Comparison of ENCODE assay signal across 7 cellular contexts in genomic region chr14:77800814-77801213, GRCh38. TPM values are rescaled to one million over a fixed set of nuclear protein-coding genes. Genes with fewer than 3 reads are reported as not detected.
DNase-seq lines count a peak whose midpoint lies in the region; ATAC-seq, FAIRE-seq and TF ChIP-seq lines count a peak whose summit lies in the region.

No MANE protein-coding gene starts in this region.

- H3K9me3 ChIP-seq in HUES64 (ENCODE audit: insufficient read depth, low read depth, low read length) (no peaks in the 10 kb centered on the region), iPS-20b (ENCODE audit: insufficient read depth, low read depth, low read length) (no peaks in the 10 kb centered on the region), stomach (no peaks in the 10 kb centered on the region)

- peak overlapping the region; percentile 84 for H3K27ac Mint-ChIP-seq in activated T-helper 17 cell treated with anti-CD3 and anti-CD28 coated beads, Interleukin-2, amount 50 U/mL, for 72 hours

- H3K4me1 ChIP-seq in HUES64 (ENCODE audit: insufficient read depth, low read length) (peaks cover 5% of the 10 kb centered on the region), iPS-20b (ENCODE audit: insufficient read depth, low read length) (peaks cover 9% of the 10 kb centered on the region), stomach (peaks cover 6 to 17% (median 11%) of the 10 kb centered on the region in 4 donors)

- H3K9ac ChIP-seq in HUES64 (ENCODE audit: low read depth, low read length) (peak overlapping the region; percentile 80; the same call in 1 of the 2 replicates), iPS-20b (ENCODE audit: low read depth, low read length) (peak overlapping the region; percentile 83; the same call in 1 of the 2 replicates)

- H3K9me3 Mint-ChIP-seq in activated T-helper 17 cell treated with anti-CD3 and anti-CD28 coated beads, Interleukin-2, amount 50 U/mL, for 72 hours: no peaks in the 10 kb centered on the region

- H3K4me3 Mint-ChIP-seq in activated T-helper 17 cell treated with anti-CD3 and anti-CD28 coated beads, Interleukin-2, amount 50 U/mL, for 72 hours: peak overlapping the region; percentile 90

- no peak overlapping the region for H3K27ac ChIP-seq in HUES64 (ENCODE audit: low read depth, low read length)
- peak overlapping the region; percentile 59 for H3K27ac ChIP-seq in iPS-20b (ENCODE audit: low read length)
- peak overlapping the region in 4 of 5 donors; percentile 90 to 94 (median 93) for H3K27ac ChIP-seq in stomach

- no peaks in the 10 kb centered on the region for H3K36me3 ChIP-seq in HUES64 (ENCODE audit: insufficient read depth, low read length)
- no peaks in the 10 kb centered on the region for H3K36me3 ChIP-seq in iPS-20b (ENCODE audit: insufficient read depth, low read depth, low read length)
- no peaks in the 10 kb centered on the region for H3K36me3 ChIP-seq in stomach

- TF ChIP-seq POLR2A in stomach (IDR thresholded peaks at IDR 0.05): no peak

- FAIRE-seq in HTR-8/SVneo (lab: Jason Lieb, UNC): no peak

- no CpG with 5 or more reads among the region's 1 CpG for WGBS in HUES64
- 65 to 80% (median 78%) methylated on average over 1 of the region's 1 CpG for WGBS in stomach, 5 donors

- H3K4me3 ChIP-seq in HUES64 (ENCODE audit: low read length) (peak overlapping the region; percentile 77), iPS-20b (ENCODE audit: low read length) (peak overlapping the region; percentile 88), stomach (peak overlapping the region; percentile 69 to 94 (median 86))

- H3K4me1 Mint-ChIP-seq in activated T-helper 17 cell treated with anti-CD3 and anti-CD28 coated beads, Interleukin-2, amount 50 U/mL, for 72 hours: no peaks in the 10 kb centered on the region

- H3K27me3 ChIP-seq in HUES64 (ENCODE audit: insufficient read depth, low read length) (no peaks in the 10 kb centered on the region), iPS-20b (ENCODE audit: insufficient read depth, low read length) (no peaks in the 10 kb centered on the region), stomach (no peaks in the 10 kb centered on the region)

- ATAC-seq in activated T-helper 17 cell treated with anti-CD3 and anti-CD28 coated beads, Interleukin-2, amount 50 U/mL, for 72 hours (replicated peaks): no peak

- intact Hi-C loops in stomach (cut with DNase I; ENCODE audit: low total_unique reads): no loop called here

- no peak for TF ChIP-seq EP300 in stomach (IDR thresholded peaks at IDR 0.05)

- no peaks in the 10 kb centered on the region for H3K36me3 Mint-ChIP-seq in activated T-helper 17 cell treated with anti-CD3 and anti-CD28 coated beads, Interleukin-2, amount 50 U/mL, for 72 hours (ENCODE audit: low read depth)

- DNase-seq in stomach: no peak
- DNase-seq in NCI-H1694 (lab: John Stamatoyannopoulos, UW): no peak
- DNase-seq in HTR-8/SVneo (ENCODE audit: insufficient read length, low spot score): no peak
- DNase-seq in mucosa of gallbladder (ENCODE audit: low spot score): no peak

- TF ChIP-seq CTCF in stomach (IDR thresholded peaks at IDR 0.05): no peak

- no peaks in the 10 kb centered on the region for H3K27me3 Mint-ChIP-seq in activated T-helper 17 cell treated with anti-CD3 and anti-CD28 coated beads, Interleukin-2, amount 50 U/mL, for 72 hours

RNA-seq across cellular contexts. Expression of gene ADCK1, which starts 0.9 kb away (rescaled TPM):
- polyA plus RNA-seq in HUES64 (2013, experiment 1 of 2): 8.0 TPM
- polyA plus RNA-seq in HUES64 (2013, experiment 2 of 2): 10.1 TPM
- total RNA-seq in activated T-helper 17 cell treated with anti-CD3 and anti-CD28 coated beads, Interleukin-2, amount 50 U/mL, for 72 hours: 1 to 10 TPM; 2.0 to 2.1 TPM
- total RNA-seq in stomach (10 to 100 TPM in 2 of 5 donors, 1 to 10 TPM in 1, under 1 TPM in 2; 0.58 to 39.1 (median 8.4) TPM), mucosa of gallbladder (9.1 TPM)
- polyA plus RNA-seq in stomach: 1 to 10 TPM; 2.9 to 4.4 (median 3.5) TPM

RNA-seq across cellular contexts. Expression of gene SNW1, which starts 39.9 kb away (rescaled TPM):
- 53.2 TPM for polyA plus RNA-seq in HUES64 (2013, experiment 1 of 2)
- polyA plus RNA-seq in HUES64 (2013, experiment 2 of 2): 57.7 TPM
- total RNA-seq in activated T-helper 17 cell treated with anti-CD3 and anti-CD28 coated beads, Interleukin-2, amount 50 U/mL, for 72 hours: 100 to 1,000 TPM; 106 to 108 TPM
- total RNA-seq in stomach: 100 to 1,000 TPM in 1 of 5 donors, 10 to 100 TPM in 3, 1 to 10 TPM in 1; 8.2 to 152 (median 49.8) TPM
- 10 to 100 TPM; 33.2 to 62.6 (median 33.3) TPM for polyA plus RNA-seq in stomach
- 56.2 TPM for total RNA-seq in mucosa of gallbladder
